ENCODE assay signal across 2 cellular contexts in the genomic region with DNA sequence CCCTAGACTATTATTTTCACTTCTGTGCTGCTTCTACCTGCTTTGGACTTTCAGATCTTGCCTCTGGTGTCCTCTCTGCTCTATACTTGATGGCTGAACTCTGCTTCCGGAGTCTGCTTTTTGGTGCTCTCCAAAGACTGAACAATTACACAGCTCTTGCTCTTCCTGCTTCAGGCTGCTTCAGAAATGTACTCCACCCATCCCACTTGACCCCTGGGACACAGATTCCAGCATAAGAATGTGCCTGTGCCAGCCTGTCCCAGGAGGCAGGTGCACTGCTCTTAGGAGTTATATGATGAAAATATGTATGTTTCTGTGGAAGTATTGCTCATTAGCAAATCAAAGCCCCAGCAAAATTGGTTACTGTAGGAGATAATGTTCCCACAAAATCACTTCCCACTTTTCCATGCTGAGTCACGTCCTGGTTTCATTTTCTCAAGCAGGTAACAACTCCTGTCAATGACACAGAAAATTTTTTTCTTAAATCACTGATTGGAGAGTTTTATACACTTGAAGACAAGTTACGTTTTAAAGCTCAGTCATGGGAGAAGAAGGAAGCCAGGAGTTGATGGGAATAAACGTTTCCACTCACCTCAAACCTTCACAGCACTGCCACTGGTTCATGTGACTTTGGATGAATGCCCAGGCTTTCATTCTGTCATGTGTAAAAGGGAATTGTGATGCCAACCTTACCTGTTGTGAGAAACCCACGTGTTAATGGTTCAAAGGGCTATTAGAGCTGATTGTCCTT.
TF ChIP-seq lines count a peak whose summit lies in the region.

No MANE protein-coding gene starts in this region.

TF ChIP-seq in liver, 16 proteins besides CTCF, POLR2A, EP300 and RAD21:
- TF ChIP-seq, protein P1, sequence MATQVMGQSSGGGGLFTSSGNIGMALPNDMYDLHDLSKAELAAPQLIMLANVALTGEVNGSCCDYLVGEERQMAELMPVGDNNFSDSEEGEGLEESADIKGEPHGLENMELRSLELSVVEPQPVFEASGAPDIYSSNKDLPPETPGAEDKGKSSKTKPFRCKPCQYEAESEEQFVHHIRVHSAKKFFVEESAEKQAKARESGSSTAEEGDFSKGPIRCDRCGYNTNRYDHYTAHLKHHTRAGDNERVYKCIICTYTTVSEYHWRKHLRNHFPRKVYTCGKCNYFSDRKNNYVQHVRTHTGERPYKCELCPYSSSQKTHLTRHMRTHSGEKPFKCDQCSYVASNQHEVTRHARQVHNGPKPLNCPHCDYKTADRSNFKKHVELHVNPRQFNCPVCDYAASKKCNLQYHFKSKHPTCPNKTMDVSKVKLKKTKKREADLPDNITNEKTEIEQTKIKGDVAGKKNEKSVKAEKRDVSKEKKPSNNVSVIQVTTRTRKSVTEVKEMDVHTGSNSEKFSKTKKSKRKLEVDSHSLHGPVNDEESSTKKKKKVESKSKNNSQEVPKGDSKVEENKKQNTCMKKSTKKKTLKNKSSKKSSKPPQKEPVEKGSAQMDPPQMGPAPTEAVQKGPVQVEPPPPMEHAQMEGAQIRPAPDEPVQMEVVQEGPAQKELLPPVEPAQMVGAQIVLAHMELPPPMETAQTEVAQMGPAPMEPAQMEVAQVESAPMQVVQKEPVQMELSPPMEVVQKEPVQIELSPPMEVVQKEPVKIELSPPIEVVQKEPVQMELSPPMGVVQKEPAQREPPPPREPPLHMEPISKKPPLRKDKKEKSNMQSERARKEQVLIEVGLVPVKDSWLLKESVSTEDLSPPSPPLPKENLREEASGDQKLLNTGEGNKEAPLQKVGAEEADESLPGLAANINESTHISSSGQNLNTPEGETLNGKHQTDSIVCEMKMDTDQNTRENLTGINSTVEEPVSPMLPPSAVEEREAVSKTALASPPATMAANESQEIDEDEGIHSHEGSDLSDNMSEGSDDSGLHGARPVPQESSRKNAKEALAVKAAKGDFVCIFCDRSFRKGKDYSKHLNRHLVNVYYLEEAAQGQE (IDR thresholded peaks at IDR 0.05) = peak; percentile 38
- TF ChIP-seq HNF4G (IDR thresholded peaks at IDR 0.05) (no peak), FOXA1 (IDR thresholded peaks at IDR 0.05) (no peak), RXRA (IDR thresholded peaks at IDR 0.05) (peak; percentile 87 to 90), YY1 (IDR thresholded peaks at IDR 0.05) (peak; percentile 44), JUND (IDR thresholded peaks at IDR 0.05) (peak in 1 of 2 donors; percentile 68), GABPA (IDR thresholded peaks at IDR 0.05 in 1 of 2, conservative IDR thresholded peaks at IDR 0.05 in 1 of 2) (no peak), HNF4A (conservative IDR thresholded peaks at IDR 0.05) (peak in 1 of 2 donors; percentile 64)
- TF ChIP-seq, protein P2, sequence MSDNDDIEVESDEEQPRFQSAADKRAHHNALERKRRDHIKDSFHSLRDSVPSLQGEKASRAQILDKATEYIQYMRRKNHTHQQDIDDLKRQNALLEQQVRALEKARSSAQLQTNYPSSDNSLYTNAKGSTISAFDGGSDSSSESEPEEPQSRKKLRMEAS (IDR thresholded peaks at IDR 0.05) = peak; percentile 67
- TF ChIP-seq, protein P3, sequence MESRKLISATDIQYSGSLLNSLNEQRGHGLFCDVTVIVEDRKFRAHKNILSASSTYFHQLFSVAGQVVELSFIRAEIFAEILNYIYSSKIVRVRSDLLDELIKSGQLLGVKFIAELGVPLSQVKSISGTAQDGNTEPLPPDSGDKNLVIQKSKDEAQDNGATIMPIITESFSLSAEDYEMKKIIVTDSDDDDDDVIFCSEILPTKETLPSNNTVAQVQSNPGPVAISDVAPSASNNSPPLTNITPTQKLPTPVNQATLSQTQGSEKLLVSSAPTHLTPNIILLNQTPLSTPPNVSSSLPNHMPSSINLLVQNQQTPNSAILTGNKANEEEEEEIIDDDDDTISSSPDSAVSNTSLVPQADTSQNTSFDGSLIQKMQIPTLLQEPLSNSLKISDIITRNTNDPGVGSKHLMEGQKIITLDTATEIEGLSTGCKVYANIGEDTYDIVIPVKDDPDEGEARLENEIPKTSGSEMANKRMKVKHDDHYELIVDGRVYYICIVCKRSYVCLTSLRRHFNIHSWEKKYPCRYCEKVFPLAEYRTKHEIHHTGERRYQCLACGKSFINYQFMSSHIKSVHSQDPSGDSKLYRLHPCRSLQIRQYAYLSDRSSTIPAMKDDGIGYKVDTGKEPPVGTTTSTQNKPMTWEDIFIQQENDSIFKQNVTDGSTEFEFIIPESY (IDR thresholded peaks at IDR 0.05) = no peak
- TF ChIP-seq, protein P4, sequence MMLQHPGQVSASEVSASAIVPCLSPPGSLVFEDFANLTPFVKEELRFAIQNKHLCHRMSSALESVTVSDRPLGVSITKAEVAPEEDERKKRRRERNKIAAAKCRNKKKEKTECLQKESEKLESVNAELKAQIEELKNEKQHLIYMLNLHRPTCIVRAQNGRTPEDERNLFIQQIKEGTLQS (IDR thresholded peaks at IDR 0.05) = no peak

TF ChIP-seq in HepG2, 621 proteins besides CTCF, POLR2A, EP300 and RAD21 (continued from another document):
- no peak for TF ChIP-seq TSC22D2 (CRISPR knock-in tag; IDR thresholded peaks at IDR 0.05; ENCODE audit: borderline replicate concordance)
- TF ChIP-seq ZNF121 (CRISPR knock-in tag; IDR thresholded peaks at IDR 0.05) = no peak
- no peak for TF ChIP-seq POLR2G (IDR thresholded peaks at IDR 0.05; ENCODE audit: low read depth, low read length)
- TF ChIP-seq ZNF44 (CRISPR knock-in tag; IDR thresholded peaks at IDR 0.05) = no peak
- TF ChIP-seq, protein P5, sequence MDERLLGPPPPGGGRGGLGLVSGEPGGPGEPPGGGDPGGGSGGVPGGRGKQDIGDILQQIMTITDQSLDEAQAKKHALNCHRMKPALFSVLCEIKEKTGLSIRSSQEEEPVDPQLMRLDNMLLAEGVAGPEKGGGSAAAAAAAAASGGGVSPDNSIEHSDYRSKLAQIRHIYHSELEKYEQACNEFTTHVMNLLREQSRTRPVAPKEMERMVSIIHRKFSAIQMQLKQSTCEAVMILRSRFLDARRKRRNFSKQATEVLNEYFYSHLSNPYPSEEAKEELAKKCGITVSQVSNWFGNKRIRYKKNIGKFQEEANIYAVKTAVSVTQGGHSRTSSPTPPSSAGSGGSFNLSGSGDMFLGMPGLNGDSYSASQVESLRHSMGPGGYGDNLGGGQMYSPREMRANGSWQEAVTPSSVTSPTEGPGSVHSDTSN (CRISPR knock-in tag; IDR thresholded peaks at IDR 0.05) = no peak
- no peak for TF ChIP-seq GABPB1 (CRISPR knock-in tag; IDR thresholded peaks at IDR 0.05)
- no peak for TF ChIP-seq MEIS1 (CRISPR knock-in tag; IDR thresholded peaks at IDR 0.05; ENCODE audit: borderline replicate concordance)
- TF ChIP-seq, protein P6, sequence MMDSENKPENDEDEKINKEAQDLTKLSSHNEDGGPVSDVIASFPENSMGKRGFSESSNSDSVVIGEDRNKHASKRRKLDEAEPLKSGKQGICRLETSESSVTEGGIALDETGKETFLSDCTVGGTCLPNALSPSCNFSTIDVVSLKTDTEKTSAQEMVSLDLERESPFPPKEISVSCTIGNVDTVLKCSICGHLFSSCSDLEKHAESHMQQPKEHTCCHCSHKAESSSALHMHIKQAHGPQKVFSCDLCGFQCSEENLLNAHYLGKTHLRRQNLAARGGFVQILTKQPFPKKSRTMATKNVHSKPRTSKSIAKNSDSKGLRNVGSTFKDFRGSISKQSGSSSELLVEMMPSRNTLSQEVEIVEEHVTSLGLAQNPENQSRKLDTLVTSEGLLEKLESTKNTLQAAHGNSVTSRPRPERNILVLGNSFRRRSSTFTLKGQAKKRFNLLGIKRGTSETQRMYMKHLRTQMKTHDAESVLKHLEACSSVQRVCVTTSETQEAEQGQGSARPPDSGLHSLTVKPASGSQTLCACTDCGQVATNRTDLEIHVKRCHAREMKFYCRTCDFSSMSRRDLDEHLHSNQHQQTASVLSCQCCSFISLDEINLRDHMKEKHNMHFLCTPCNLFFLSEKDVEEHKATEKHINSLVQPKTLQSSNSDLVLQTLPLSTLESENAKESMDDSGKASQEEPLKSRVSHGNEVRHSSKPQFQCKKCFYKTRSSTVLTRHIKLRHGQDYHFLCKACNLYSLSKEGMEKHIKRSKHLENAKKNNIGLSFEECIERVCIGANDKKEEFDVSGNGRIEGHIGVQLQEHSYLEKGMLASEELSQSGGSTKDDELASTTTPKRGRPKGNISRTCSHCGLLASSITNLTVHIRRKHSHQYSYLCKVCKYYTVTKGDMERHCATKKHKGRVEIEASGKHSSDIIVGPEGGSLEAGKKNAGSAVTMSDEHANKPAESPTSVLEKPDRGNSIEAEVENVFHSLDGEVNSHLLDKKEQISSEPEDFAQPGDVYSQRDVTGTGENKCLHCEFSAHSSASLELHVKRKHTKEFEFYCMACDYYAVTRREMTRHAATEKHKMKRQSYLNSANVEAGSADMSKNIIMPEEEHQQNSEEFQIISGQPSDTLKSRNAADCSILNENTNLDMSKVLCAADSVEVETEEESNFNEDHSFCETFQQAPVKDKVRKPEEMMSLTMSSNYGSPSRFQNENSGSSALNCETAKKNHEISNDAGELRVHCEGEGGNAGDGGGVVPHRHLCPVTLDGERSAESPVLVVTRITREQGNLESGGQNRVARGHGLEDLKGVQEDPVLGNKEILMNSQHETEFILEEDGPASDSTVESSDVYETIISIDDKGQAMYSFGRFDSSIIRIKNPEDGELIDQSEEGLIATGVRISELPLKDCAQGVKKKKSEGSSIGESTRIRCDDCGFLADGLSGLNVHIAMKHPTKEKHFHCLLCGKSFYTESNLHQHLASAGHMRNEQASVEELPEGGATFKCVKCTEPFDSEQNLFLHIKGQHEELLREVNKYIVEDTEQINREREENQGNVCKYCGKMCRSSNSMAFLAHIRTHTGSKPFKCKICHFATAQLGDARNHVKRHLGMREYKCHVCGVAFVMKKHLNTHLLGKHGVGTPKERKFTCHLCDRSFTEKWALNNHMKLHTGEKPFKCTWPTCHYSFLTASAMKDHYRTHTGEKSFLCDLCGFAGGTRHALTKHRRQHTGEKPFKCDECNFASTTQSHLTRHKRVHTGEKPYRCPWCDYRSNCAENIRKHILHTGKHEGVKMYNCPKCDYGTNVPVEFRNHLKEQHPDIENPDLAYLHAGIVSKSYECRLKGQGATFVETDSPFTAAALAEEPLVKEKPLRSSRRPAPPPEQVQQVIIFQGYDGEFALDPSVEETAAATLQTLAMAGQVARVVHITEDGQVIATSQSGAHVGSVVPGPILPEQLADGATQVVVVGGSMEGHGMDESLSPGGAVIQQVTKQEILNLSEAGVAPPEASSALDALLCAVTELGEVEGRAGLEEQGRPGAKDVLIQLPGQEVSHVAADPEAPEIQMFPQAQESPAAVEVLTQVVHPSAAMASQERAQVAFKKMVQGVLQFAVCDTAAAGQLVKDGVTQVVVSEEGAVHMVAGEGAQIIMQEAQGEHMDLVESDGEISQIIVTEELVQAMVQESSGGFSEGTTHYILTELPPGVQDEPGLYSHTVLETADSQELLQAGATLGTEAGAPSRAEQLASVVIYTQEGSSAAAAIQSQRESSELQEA (CRISPR knock-in tag; IDR thresholded peaks at IDR 0.05; ENCODE audit: not compliant biosample characterization) = no peak
- TF ChIP-seq, protein P7, sequence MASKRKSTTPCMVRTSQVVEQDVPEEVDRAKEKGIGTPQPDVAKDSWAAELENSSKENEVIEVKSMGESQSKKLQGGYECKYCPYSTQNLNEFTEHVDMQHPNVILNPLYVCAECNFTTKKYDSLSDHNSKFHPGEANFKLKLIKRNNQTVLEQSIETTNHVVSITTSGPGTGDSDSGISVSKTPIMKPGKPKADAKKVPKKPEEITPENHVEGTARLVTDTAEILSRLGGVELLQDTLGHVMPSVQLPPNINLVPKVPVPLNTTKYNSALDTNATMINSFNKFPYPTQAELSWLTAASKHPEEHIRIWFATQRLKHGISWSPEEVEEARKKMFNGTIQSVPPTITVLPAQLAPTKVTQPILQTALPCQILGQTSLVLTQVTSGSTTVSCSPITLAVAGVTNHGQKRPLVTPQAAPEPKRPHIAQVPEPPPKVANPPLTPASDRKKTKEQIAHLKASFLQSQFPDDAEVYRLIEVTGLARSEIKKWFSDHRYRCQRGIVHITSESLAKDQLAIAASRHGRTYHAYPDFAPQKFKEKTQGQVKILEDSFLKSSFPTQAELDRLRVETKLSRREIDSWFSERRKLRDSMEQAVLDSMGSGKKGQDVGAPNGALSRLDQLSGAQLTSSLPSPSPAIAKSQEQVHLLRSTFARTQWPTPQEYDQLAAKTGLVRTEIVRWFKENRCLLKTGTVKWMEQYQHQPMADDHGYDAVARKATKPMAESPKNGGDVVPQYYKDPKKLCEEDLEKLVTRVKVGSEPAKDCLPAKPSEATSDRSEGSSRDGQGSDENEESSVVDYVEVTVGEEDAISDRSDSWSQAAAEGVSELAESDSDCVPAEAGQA (IDR thresholded peaks at IDR 0.05; ENCODE audit: low read depth) = no peak
- TF ChIP-seq, protein P7 (CRISPR knock-in tag; IDR thresholded peaks at IDR 0.05; ENCODE audit: borderline replicate concordance) = no peak
